1 cellular context compared by ENCODE assay signal in genomic region chr1:67760030-67760821, GRCh38.
A peak's percentile ranks its signal among the peaks of the same experiment; 100 is the strongest.
TF ChIP-seq lines count a peak whose summit lies in the region.

No MANE protein-coding gene starts in this region.

TF ChIP-seq in GM12878, 131 proteins besides CTCF, POLR2A, EP300 and RAD21 (continued from another document and continues in another):
- TF ChIP-seq, protein P1, sequence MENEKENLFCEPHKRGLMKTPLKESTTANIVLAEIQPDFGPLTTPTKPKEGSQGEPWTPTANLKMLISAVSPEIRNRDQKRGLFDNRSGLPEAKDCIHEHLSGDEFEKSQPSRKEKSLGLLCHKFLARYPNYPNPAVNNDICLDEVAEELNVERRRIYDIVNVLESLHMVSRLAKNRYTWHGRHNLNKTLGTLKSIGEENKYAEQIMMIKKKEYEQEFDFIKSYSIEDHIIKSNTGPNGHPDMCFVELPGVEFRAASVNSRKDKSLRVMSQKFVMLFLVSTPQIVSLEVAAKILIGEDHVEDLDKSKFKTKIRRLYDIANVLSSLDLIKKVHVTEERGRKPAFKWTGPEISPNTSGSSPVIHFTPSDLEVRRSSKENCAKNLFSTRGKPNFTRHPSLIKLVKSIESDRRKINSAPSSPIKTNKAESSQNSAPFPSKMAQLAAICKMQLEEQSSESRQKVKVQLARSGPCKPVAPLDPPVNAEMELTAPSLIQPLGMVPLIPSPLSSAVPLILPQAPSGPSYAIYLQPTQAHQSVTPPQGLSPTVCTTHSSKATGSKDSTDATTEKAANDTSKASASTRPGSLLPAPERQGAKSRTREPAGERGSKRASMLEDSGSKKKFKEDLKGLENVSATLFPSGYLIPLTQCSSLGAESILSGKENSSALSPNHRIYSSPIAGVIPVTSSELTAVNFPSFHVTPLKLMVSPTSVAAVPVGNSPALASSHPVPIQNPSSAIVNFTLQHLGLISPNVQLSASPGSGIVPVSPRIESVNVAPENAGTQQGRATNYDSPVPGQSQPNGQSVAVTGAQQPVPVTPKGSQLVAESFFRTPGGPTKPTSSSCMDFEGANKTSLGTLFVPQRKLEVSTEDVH (IDR thresholded peaks at IDR 0.05; ENCODE audit: low read depth, partially characterized antibody): no peak
- TF ChIP-seq, protein P2, sequence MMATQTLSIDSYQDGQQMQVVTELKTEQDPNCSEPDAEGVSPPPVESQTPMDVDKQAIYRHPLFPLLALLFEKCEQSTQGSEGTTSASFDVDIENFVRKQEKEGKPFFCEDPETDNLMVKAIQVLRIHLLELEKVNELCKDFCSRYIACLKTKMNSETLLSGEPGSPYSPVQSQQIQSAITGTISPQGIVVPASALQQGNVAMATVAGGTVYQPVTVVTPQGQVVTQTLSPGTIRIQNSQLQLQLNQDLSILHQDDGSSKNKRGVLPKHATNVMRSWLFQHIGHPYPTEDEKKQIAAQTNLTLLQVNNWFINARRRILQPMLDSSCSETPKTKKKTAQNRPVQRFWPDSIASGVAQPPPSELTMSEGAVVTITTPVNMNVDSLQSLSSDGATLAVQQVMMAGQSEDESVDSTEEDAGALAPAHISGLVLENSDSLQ (IDR thresholded peaks at IDR 0.05): peak; percentile 83
- TF ChIP-seq CBFB (IDR thresholded peaks at IDR 0.05; ENCODE audit: low read depth): 0 out of 2 replicates have a peak, but pooled peaks have one; percentile 40
- no peak for TF ChIP-seq MYC (IDR thresholded peaks at IDR 0.05; ENCODE audit: insufficient read depth, insufficient read length, insufficient replicate concordance, low read length, severe bottlenecking)
- peak; percentile 85 for TF ChIP-seq BCL11A (IDR thresholded peaks at IDR 0.05; ENCODE audit: low read depth, low read length)
- no peak; the same call in 1 of the 2 replicates for TF ChIP-seq POLR2AphosphoS5 (IDR thresholded peaks at IDR 0.05; ENCODE audit: low read length)
- no peak for TF ChIP-seq ZNF384 (IDR thresholded peaks at IDR 0.05; ENCODE audit: borderline replicate concordance, low read depth, low read length)
- TF ChIP-seq STAT3 (IDR thresholded peaks at IDR 0.05; ENCODE audit: low read depth, low read length): 0 out of 2 replicates have a peak, but pooled peaks have one; percentile 7
- no peak for TF ChIP-seq CEBPB (IDR thresholded peaks at IDR 0.05; ENCODE audit: borderline replicate concordance in 1 of 2, low read depth in 2 of 2, low read length in 2 of 2)
- TF ChIP-seq GATAD2B (conservative IDR thresholded peaks at IDR 0.05; ENCODE audit: low read depth): peak; percentile 74
- TF ChIP-seq, protein P3, sequence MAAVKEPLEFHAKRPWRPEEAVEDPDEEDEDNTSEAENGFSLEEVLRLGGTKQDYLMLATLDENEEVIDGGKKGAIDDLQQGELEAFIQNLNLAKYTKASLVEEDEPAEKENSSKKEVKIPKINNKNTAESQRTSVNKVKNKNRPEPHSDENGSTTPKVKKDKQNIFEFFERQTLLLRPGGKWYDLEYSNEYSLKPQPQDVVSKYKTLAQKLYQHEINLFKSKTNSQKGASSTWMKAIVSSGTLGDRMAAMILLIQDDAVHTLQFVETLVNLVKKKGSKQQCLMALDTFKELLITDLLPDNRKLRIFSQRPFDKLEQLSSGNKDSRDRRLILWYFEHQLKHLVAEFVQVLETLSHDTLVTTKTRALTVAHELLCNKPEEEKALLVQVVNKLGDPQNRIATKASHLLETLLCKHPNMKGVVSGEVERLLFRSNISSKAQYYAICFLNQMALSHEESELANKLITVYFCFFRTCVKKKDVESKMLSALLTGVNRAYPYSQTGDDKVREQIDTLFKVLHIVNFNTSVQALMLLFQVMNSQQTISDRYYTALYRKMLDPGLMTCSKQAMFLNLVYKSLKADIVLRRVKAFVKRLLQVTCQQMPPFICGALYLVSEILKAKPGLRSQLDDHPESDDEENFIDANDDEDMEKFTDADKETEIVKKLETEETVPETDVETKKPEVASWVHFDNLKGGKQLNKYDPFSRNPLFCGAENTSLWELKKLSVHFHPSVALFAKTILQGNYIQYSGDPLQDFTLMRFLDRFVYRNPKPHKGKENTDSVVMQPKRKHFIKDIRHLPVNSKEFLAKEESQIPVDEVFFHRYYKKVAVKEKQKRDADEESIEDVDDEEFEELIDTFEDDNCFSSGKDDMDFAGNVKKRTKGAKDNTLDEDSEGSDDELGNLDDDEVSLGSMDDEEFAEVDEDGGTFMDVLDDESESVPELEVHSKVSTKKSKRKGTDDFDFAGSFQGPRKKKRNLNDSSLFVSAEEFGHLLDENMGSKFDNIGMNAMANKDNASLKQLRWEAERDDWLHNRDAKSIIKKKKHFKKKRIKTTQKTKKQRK (IDR thresholded peaks at IDR 0.05; ENCODE audit: low read depth, low read length): no peak
- TF ChIP-seq SMAD5 (IDR thresholded peaks at IDR 0.05; ENCODE audit: low read depth): no peak
- peak; percentile 88 for TF ChIP-seq BMI1 (IDR thresholded peaks at IDR 0.05; ENCODE audit: borderline replicate concordance)
- no peak; the same call in 1 of the 2 replicates for TF ChIP-seq LARP7 (IDR thresholded peaks at IDR 0.05)
- TF ChIP-seq, protein P4, sequence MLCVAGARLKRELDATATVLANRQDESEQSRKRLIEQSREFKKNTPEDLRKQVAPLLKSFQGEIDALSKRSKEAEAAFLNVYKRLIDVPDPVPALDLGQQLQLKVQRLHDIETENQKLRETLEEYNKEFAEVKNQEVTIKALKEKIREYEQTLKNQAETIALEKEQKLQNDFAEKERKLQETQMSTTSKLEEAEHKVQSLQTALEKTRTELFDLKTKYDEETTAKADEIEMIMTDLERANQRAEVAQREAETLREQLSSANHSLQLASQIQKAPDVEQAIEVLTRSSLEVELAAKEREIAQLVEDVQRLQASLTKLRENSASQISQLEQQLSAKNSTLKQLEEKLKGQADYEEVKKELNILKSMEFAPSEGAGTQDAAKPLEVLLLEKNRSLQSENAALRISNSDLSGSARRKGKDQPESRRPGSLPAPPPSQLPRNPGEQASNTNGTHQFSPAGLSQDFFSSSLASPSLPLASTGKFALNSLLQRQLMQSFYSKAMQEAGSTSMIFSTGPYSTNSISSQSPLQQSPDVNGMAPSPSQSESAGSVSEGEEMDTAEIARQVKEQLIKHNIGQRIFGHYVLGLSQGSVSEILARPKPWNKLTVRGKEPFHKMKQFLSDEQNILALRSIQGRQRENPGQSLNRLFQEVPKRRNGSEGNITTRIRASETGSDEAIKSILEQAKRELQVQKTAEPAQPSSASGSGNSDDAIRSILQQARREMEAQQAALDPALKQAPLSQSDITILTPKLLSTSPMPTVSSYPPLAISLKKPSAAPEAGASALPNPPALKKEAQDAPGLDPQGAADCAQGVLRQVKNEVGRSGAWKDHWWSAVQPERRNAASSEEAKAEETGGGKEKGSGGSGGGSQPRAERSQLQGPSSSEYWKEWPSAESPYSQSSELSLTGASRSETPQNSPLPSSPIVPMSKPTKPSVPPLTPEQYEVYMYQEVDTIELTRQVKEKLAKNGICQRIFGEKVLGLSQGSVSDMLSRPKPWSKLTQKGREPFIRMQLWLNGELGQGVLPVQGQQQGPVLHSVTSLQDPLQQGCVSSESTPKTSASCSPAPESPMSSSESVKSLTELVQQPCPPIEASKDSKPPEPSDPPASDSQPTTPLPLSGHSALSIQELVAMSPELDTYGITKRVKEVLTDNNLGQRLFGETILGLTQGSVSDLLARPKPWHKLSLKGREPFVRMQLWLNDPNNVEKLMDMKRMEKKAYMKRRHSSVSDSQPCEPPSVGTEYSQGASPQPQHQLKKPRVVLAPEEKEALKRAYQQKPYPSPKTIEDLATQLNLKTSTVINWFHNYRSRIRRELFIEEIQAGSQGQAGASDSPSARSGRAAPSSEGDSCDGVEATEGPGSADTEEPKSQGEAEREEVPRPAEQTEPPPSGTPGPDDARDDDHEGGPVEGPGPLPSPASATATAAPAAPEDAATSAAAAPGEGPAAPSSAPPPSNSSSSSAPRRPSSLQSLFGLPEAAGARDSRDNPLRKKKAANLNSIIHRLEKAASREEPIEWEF (IDR thresholded peaks at IDR 0.05; ENCODE audit: insufficient replicate concordance, low read depth, low read length): peak; percentile 44
- TF ChIP-seq, protein P5, sequence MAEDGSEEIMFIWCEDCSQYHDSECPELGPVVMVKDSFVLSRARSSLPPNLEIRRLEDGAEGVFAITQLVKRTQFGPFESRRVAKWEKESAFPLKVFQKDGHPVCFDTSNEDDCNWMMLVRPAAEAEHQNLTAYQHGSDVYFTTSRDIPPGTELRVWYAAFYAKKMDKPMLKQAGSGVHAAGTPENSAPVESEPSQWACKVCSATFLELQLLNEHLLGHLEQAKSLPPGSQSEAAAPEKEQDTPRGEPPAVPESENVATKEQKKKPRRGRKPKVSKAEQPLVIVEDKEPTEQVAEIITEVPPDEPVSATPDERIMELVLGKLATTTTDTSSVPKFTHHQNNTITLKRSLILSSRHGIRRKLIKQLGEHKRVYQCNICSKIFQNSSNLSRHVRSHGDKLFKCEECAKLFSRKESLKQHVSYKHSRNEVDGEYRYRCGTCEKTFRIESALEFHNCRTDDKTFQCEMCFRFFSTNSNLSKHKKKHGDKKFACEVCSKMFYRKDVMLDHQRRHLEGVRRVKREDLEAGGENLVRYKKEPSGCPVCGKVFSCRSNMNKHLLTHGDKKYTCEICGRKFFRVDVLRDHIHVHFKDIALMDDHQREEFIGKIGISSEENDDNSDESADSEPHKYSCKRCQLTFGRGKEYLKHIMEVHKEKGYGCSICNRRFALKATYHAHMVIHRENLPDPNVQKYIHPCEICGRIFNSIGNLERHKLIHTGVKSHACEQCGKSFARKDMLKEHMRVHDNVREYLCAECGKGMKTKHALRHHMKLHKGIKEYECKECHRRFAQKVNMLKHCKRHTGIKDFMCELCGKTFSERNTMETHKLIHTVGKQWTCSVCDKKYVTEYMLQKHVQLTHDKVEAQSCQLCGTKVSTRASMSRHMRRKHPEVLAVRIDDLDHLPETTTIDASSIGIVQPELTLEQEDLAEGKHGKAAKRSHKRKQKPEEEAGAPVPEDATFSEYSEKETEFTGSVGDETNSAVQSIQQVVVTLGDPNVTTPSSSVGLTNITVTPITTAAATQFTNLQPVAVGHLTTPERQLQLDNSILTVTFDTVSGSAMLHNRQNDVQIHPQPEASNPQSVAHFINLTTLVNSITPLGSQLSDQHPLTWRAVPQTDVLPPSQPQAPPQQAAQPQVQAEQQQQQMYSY (CRISPR knock-in tag; IDR thresholded peaks at IDR 0.05): no peak
- TF ChIP-seq POLR2AphosphoS2 (IDR thresholded peaks at IDR 0.05; ENCODE audit: low read depth, low read length): no peak
- TF ChIP-seq TCF12 (IDR thresholded peaks at IDR 0.05; ENCODE audit: low read depth, low read length): peak; percentile 96
- TF ChIP-seq ZNF592 (IDR thresholded peaks at IDR 0.05): peak; percentile 85; the same call in 1 of the 2 replicates
- peak; percentile 92; the same call in 1 of the 2 replicates for TF ChIP-seq BACH1 (IDR thresholded peaks at IDR 0.05; ENCODE audit: borderline replicate concordance)
- no peak for TF ChIP-seq BCLAF1 (IDR thresholded peaks at IDR 0.05)
- TF ChIP-seq NFXL1 (IDR thresholded peaks at IDR 0.05; ENCODE audit: borderline replicate concordance): no peak
- TF ChIP-seq ESRRA (IDR thresholded peaks at IDR 0.05; ENCODE audit: low read length): 0 out of 2 replicates have a peak, but pooled peaks have one; percentile 12
- peak; percentile 10 to 79; a peak in 2 of 4 replicates for TF ChIP-seq BHLHE40 (IDR thresholded peaks at IDR 0.05; ENCODE audit: borderline replicate concordance in 1 of 2, low read depth in 2 of 2, low read length in 1 of 2)
- TF ChIP-seq EGR1 (IDR thresholded peaks at IDR 0.05; ENCODE audit: borderline replicate concordance in 1 of 2, low read depth in 2 of 2, low read length in 2 of 2): no peak
- TF ChIP-seq POU2F2 (IDR thresholded peaks at IDR 0.05; ENCODE audit: borderline replicate concordance, low read depth, low read length): peak; percentile 99
